In genomic region chr19:14089662-14090508, GRCh38 we compare ENCODE assay signal across 1 cellular context.
TF ChIP-seq lines count a peak whose summit lies in the region.

No MANE protein-coding gene starts in this region.

TF ChIP-seq in HepG2, 621 proteins besides CTCF, POLR2A, EP300 and RAD21 (continued from another document and continues in another):
- TF ChIP-seq ZBTB39 (CRISPR knock-in tag; IDR thresholded peaks at IDR 0.05) (no peak), ZSCAN20 (CRISPR knock-in tag; IDR thresholded peaks at IDR 0.05; ENCODE audit: borderline replicate concordance) (no peak), ZNF672 (CRISPR knock-in tag; IDR thresholded peaks at IDR 0.05) (no peak), NONO (IDR thresholded peaks at IDR 0.05) (no peak), NONO (CRISPR knock-in tag; conservative IDR thresholded peaks at IDR 0.05) (no peak), ZNF609 (CRISPR knock-in tag; IDR thresholded peaks at IDR 0.05; ENCODE audit: borderline replicate concordance) (no peak), KDM1A (CRISPR knock-in tag; IDR thresholded peaks at IDR 0.05) (no peak), HDAC1 (CRISPR knock-in tag; IDR thresholded peaks at IDR 0.05) (no peak), TP53 (CRISPR knock-in tag; conservative IDR thresholded peaks at IDR 0.05) (no peak), HNF1B (CRISPR knock-in tag; IDR thresholded peaks at IDR 0.05) (no peak), ZNF556 (CRISPR knock-in tag; IDR thresholded peaks at IDR 0.05; ENCODE audit: borderline replicate concordance) (no peak), ZNF282 (IDR thresholded peaks at IDR 0.05; ENCODE audit: partially characterized antibody) (no peak), FOXA1 (IDR thresholded peaks at IDR 0.05) (no peak), FOXA1 (CRISPR knock-in tag; IDR thresholded peaks at IDR 0.05) (no peak), BRCA1 (CRISPR knock-in tag; IDR thresholded peaks at IDR 0.05) (no peak), PRPF4 (IDR thresholded peaks at IDR 0.05; ENCODE audit: low read depth, low read length, poor library complexity, severe bottlenecking) (no peak), CSRNP1 (CRISPR knock-in tag; IDR thresholded peaks at IDR 0.05) (no peak), ARNT (IDR thresholded peaks at IDR 0.05) (no peak), PATZ1 (CRISPR knock-in tag; IDR thresholded peaks at IDR 0.05) (0 out of 2 replicates have a peak, but pooled peaks have one; percentile 45), ZSCAN30 (CRISPR knock-in tag; IDR thresholded peaks at IDR 0.05) (no peak), YY1 (IDR thresholded peaks at IDR 0.05; ENCODE audit: insufficient read depth, insufficient replicate concordance, low read depth, low read length) (peak; percentile 31), ZEB1 (IDR thresholded peaks at IDR 0.05; ENCODE audit: insufficient replicate concordance, low read depth) (no peak), ZNF724P (CRISPR knock-in tag; IDR thresholded peaks at IDR 0.05; ENCODE audit: borderline replicate concordance) (no peak), ZNF773 (CRISPR knock-in tag; IDR thresholded peaks at IDR 0.05; ENCODE audit: borderline replicate concordance) (no peak), POGK (CRISPR knock-in tag; conservative IDR thresholded peaks at IDR 0.05) (no peak), PREB (CRISPR knock-in tag; IDR thresholded peaks at IDR 0.05) (no peak), ZBTB33 (CRISPR knock-in tag; IDR thresholded peaks at IDR 0.05) (no peak), MAX (IDR thresholded peaks at IDR 0.05) (peak; percentile 42; the same call in 1 of the 2 replicates), PBX2 (CRISPR knock-in tag; IDR thresholded peaks at IDR 0.05) (no peak), HMG20A (CRISPR knock-in tag; IDR thresholded peaks at IDR 0.05; ENCODE audit: borderline replicate concordance) (no peak), ZNF207 (IDR thresholded peaks at IDR 0.05; ENCODE audit: borderline replicate concordance) (no peak), CREB3 (CRISPR knock-in tag; IDR thresholded peaks at IDR 0.05) (no peak), ZNF292 (CRISPR knock-in tag; IDR thresholded peaks at IDR 0.05; ENCODE audit: borderline replicate concordance, low read depth) (no peak), SMYD3 (CRISPR knock-in tag; IDR thresholded peaks at IDR 0.05) (no peak), ZNF879 (CRISPR knock-in tag; IDR thresholded peaks at IDR 0.05) (no peak), ZNF263 (CRISPR knock-in tag; IDR thresholded peaks at IDR 0.05) (peak; percentile 53; the same call in 1 of the 2 replicates), TRAFD1 (CRISPR knock-in tag; IDR thresholded peaks at IDR 0.05; ENCODE audit: borderline replicate concordance) (no peak), NFYC (CRISPR knock-in tag; IDR thresholded peaks at IDR 0.05) (no peak), SPEN (CRISPR knock-in tag; IDR thresholded peaks at IDR 0.05; ENCODE audit: low read depth) (no peak)
